9 cellular contexts compared by ENCODE assay signal in genomic region chr12:99131761-99132199, GRCh38.
DNase-seq lines count a peak whose midpoint lies in the region; ATAC-seq, FAIRE-seq and TF ChIP-seq lines count a peak whose summit lies in the region.
"Had no signal": no experiment of that assay in that cellular context is flagged by ENCODE, and none has a peak within 500 bp of the region (broad histone marks: within the 10 kb centered on the region; RNA-seq: fewer than 3 reads in every experiment).

No MANE protein-coding gene starts in this region.

- peak; percentile 15 for TF ChIP-seq RAD21 in neural cell (conservative IDR thresholded peaks at IDR 0.05)

- FAIRE-seq in GM12891 (lab: Jason Lieb, UNC) = no peak

- H3K36me3 ChIP-seq in neural cell (ENCODE audit: insufficient read depth, low read length) = no peaks in the 10 kb centered on the region

- H3K4me2 ChIP-seq in neural cell (ENCODE audit: low read length) = peak overlapping the region; percentile 13

- H3F3A ChIP-seq in neural cell (ENCODE audit: insufficient read depth, low read length, poor library complexity, severe bottlenecking) = no peaks in the 10 kb centered on the region

- no peaks in the 10 kb centered on the region for H3K36me3 Mint-ChIP-seq in MCF 10A (ENCODE audit: insufficient read depth, unreplicated experiment)

- peak overlapping the region; percentile 50 for H3K27ac ChIP-seq in neural cell (ENCODE audit: low read length)

- TF ChIP-seq CTCF in neural cell (IDR thresholded peaks at IDR 0.05; ENCODE audit: poor library complexity, severe bottlenecking) = no peak
- no peak for TF ChIP-seq CTCF in MCF 10A (IDR thresholded peaks at IDR 0.05; ENCODE audit: unreplicated experiment)

- H2AFZ ChIP-seq in neural cell (ENCODE audit: low read depth, low read length) = no peak overlapping the region

- no peaks in the 10 kb centered on the region for H3K9me3 Mint-ChIP-seq in MCF 10A (ENCODE audit: unreplicated experiment)
- H3K9me3 Mint-ChIP-seq: nephron had no signal

- H3K9ac ChIP-seq in neural cell (ENCODE audit: low read length) = peak overlapping the region; percentile 30

- DNase-seq in brain pericyte (ENCODE audit: low read depth, low spot score) (peak; percentile 54), NCI-H146 treated with DMSO at 0.1 percent for 48 hours (lab: John Stamatoyannopoulos, UW; ENCODE audit: unreplicated experiment) (no peak), GM12891 (ENCODE audit: insufficient read length, low spot score) (no peak), MCF 10A (ENCODE audit: unreplicated experiment) (no peak), GDM1 (lab: John Stamatoyannopoulos, UW) (no peak)

- BruUV-seq in MCF 10A (replicated peaks; lab: Mats Ljungman, UMichigan) = no TSS peak

- intact Hi-C loops in MCF 10A (cut with micrococcal nuclease) = no loop called here

- TF ChIP-seq POLR2A in GM18505 (IDR thresholded peaks at IDR 0.05; ENCODE audit: borderline replicate concordance, extremely low read depth, insufficient read depth, insufficient read length) (no peak), GM12891 (IDR thresholded peaks at IDR 0.05; ENCODE audit: low read depth, low read length) (no peak)

- H4K20me1 ChIP-seq in neural cell (ENCODE audit: insufficient read depth) = no peaks in the 10 kb centered on the region

- no peaks in the 10 kb centered on the region for H3K27me3 ChIP-seq in neural cell (ENCODE audit: insufficient read depth, low read depth, low read length)

- no peak overlapping the region for H3K4me3 Mint-ChIP-seq in MCF 10A (ENCODE audit: unreplicated experiment)
- H3K4me3 Mint-ChIP-seq: nephron had no signal

- POLR2A ChIA-PET in MCF 10A (lab: Yijun Ruan, JAX) = no interaction called here

- peak overlapping the region; percentile 54 for H3K4me3 ChIP-seq in neural cell (ENCODE audit: low read length)

- TF ChIP-seq EP300 in neural cell (conservative IDR thresholded peaks at IDR 0.05; ENCODE audit: poor library complexity, severe bottlenecking) = no peak

- H3K79me2 ChIP-seq in neural cell (replicated peaks; ENCODE audit: insufficient read depth, low read length) = peaks cover 14% of the 10 kb centered on the region

- H3K9me3 ChIP-seq in neural cell (ENCODE audit: low read length) = no peaks in the 10 kb centered on the region

- no peaks in the 10 kb centered on the region for H3K27me3 Mint-ChIP-seq in MCF 10A (ENCODE audit: insufficient read depth, unreplicated experiment)

- no peaks in the 10 kb centered on the region for H3K4me1 Mint-ChIP-seq in MCF 10A (ENCODE audit: insufficient read depth, unreplicated experiment)

- no peaks in the 10 kb centered on the region for H3K9me2 ChIP-seq in neural cell (ENCODE audit: insufficient read depth, low read length)

- H3K27ac Mint-ChIP-seq in MCF 10A (ENCODE audit: low read depth, unreplicated experiment) = no peak overlapping the region
- H3K27ac Mint-ChIP-seq: nephron had no signal

- ATAC-seq in GM18505 (IDR thresholded peaks at IDR 0.05; ENCODE audit: unreplicated experiment) (peak; percentile 32), HG03571 (IDR thresholded peaks at IDR 0.05; ENCODE audit: unreplicated experiment) (peak; percentile 21)

- CTCF ChIA-PET in MCF 10A (lab: Yijun Ruan, JAX) = no interaction called here

TF ChIP-seq in neural cell, 6 proteins besides CTCF, POLR2A, EP300 and RAD21:
- TF ChIP-seq MXI1 (conservative IDR thresholded peaks at IDR 0.05; ENCODE audit: poor library complexity, severe bottlenecking) (peak; percentile 26), TAF1 (IDR thresholded peaks at IDR 0.05; ENCODE audit: low read depth) (no peak)

TF ChIP-seq in GM12891, 5 proteins besides CTCF, POLR2A, EP300 and RAD21:
- TF ChIP-seq PAX5 (IDR thresholded peaks at IDR 0.05; ENCODE audit: insufficient read depth, low read length, severe bottlenecking) (no peak), TAF1 (IDR thresholded peaks at IDR 0.05; ENCODE audit: low read depth, low read length) (no peak), POLR2AphosphoS5 (IDR thresholded peaks at IDR 0.05; ENCODE audit: low read depth, low read length) (no peak)
